ENCODE assay signal across 30 cellular contexts in genomic region chr7:53426145-53426750, GRCh38.
DNase-seq lines count a peak whose midpoint lies in the region; TF ChIP-seq lines count a peak whose summit lies in the region.
"Had no signal": no experiment of that assay in that cellular context is flagged by ENCODE, and none has a peak within 500 bp of the region (broad histone marks: within the 10 kb centered on the region; RNA-seq: fewer than 3 reads in every experiment).

No MANE protein-coding gene starts in this region.

- H3K9me3 ChIP-seq in OCI-LY3 (ENCODE audit: insufficient read depth, low read length), result no peaks in the 10 kb centered on the region
- H3K9me3 ChIP-seq: gastrocnemius medialis, neutrophil, psoas muscle had no signal

- no peaks in the 10 kb centered on the region for H3K27me3 ChIP-seq in OCI-LY3 (ENCODE audit: low read depth, low read length)
- H3K27me3 ChIP-seq: cardiac muscle cell, gastrocnemius medialis, neutrophil had no signal

- H3K27ac ChIP-seq in OCI-LY3 (ENCODE audit: low read length), result no peak overlapping the region
- H3K27ac ChIP-seq: cardiac muscle cell, gastrocnemius medialis, GM23248, neutrophil, psoas muscle, RWPE1 had no signal

- peak overlapping the region; percentile 27 for H3K4me2 ChIP-seq in OCI-LY3 (ENCODE audit: low read length)

- DNase-seq in activated naive CD4-positive, alpha-beta T cell treated with anti-CD3 and anti-CD28 coated beads for 36 hours, result no peak
- DNase-seq in activated naive CD4-positive, alpha-beta T cell treated with anti-CD3 and anti-CD28 coated beads, Interleukin-2, amount 50 U/mL, for 16 hours, result no peak
- DNase-seq in epithelial cell of proximal tubule (ENCODE audit: low read depth) (no peak), renal cortical epithelial cell (ENCODE audit: low read depth) (peak; percentile 20), T-helper 1 cell (no peak), inferior parietal cortex (ENCODE audit: extremely low spot score) (no peak), NCI-H2107 treated with DMSO at 0.1 percent for 48 hours (lab: John Stamatoyannopoulos, UW; ENCODE audit: unreplicated experiment) (no peak)
- DNase-seq: 8988T; activated CD4-positive, alpha-beta T cell treated with anti-CD3 and anti-CD28 coated beads for 48 hours; activated naive CD4-positive, alpha-beta T cell treated with Interleukin-2 at 50 U/mL for 16 hours; activated T-cell treated with anti-CD3 and anti-CD28 coated beads, Interleukin-2, amount 50 U/mL, for 4 hours; amniotic stem cell; CD8-positive, alpha-beta T cell; cortex of kidney; DMS153; gastrocnemius medialis; GDM1; GM23248; Karpas-422; mammary epithelial cell; NCI-H1092 treated with DMSO at 0.1 percent for 48 hours; NCI-H2029 treated with DMSO at 0.1 percent for 48 hours; NCI-H226; psoas muscle; T-helper 17 cell had no signal

- intact Hi-C loops in activated naive CD4-positive, alpha-beta T cell treated with anti-CD3 and anti-CD28 coated beads for 36 hours (cut with micrococcal nuclease), result no loop called here

- no peaks in the 10 kb centered on the region for H3K79me2 ChIP-seq in OCI-LY3 (ENCODE audit: low read length)

- CTCF ChIA-PET in activated naive CD4-positive, alpha-beta T cell treated with anti-CD3 and anti-CD28 coated beads for 36 hours (lab: Charles Lee), result no interaction called here

- no peaks in the 10 kb centered on the region for H4K20me1 ChIP-seq in OCI-LY3 (ENCODE audit: insufficient read depth, low read length)

- H3K36me3 Mint-ChIP-seq in activated naive CD4-positive, alpha-beta T cell treated with anti-CD3 and anti-CD28 coated beads for 36 hours (ENCODE audit: low read depth), result no peaks in the 10 kb centered on the region
- H3K36me3 Mint-ChIP-seq: CD8-positive, alpha-beta T cell; type B pancreatic cell had no signal

- no peak for TF ChIP-seq CTCF in OCI-LY3 (IDR thresholded peaks at IDR 0.05; ENCODE audit: low read depth, low read length)
- TF ChIP-seq CTCF in epithelial cell of proximal tubule (conservative IDR thresholded peaks at IDR 0.05; ENCODE audit: low read depth, low read length), result peak; percentile 40

- peak overlapping the region; percentile 29 for H3K27ac Mint-ChIP-seq in activated naive CD4-positive, alpha-beta T cell treated with anti-CD3 and anti-CD28 coated beads for 36 hours
- H3K27ac Mint-ChIP-seq: CD8-positive, alpha-beta T cell; T-helper 17 cell; type B pancreatic cell had no signal

- no peak overlapping the region for H3K9ac ChIP-seq in OCI-LY3 (ENCODE audit: low read length)
- H3K9ac ChIP-seq: GM23248 had no signal

- no peak overlapping the region for H3K4me3 Mint-ChIP-seq in activated naive CD4-positive, alpha-beta T cell treated with anti-CD3 and anti-CD28 coated beads for 36 hours
- H3K4me3 Mint-ChIP-seq: activated T-cell treated with anti-CD3 and anti-CD28 coated beads, Interleukin-2, amount 50 U/mL, for 4 hours; CD8-positive, alpha-beta T cell; T-helper 17 cell; type B pancreatic cell had no signal

- peaks cover 5% of the 10 kb centered on the region for H3K9me3 Mint-ChIP-seq in activated naive CD4-positive, alpha-beta T cell treated with anti-CD3 and anti-CD28 coated beads for 36 hours

- H2AFZ ChIP-seq in OCI-LY3 (ENCODE audit: low read depth, low read length), result no peak overlapping the region; the same call in 1 of the 2 replicates
- H2AFZ ChIP-seq: GM23248 had no signal

- H3K4me1 ChIP-seq in OCI-LY3 (ENCODE audit: low read length), result no peaks in the 10 kb centered on the region
- H3K4me1 ChIP-seq: gastrocnemius medialis, psoas muscle had no signal

- no peaks in the 10 kb centered on the region for H3K27me3 Mint-ChIP-seq in activated naive CD4-positive, alpha-beta T cell treated with anti-CD3 and anti-CD28 coated beads for 36 hours (ENCODE audit: low read depth)
- H3K27me3 Mint-ChIP-seq: T-helper 17 cell, type B pancreatic cell had no signal

- no peak overlapping the region for H3K4me3 ChIP-seq in OCI-LY3 (ENCODE audit: low read length)
- H3K4me3 ChIP-seq in epithelial cell of proximal tubule (ENCODE audit: low read depth, low read length), result peak overlapping the region; percentile 33
- H3K4me3 ChIP-seq: cardiac muscle cell, gastrocnemius medialis, GM23248, psoas muscle had no signal

- H3K4me1 Mint-ChIP-seq in activated naive CD4-positive, alpha-beta T cell treated with anti-CD3 and anti-CD28 coated beads for 36 hours (ENCODE audit: low read depth), result no peaks in the 10 kb centered on the region
- H3K4me1 Mint-ChIP-seq: T-helper 17 cell had no signal

- no peaks in the 10 kb centered on the region for H3K36me3 ChIP-seq in OCI-LY3 (replicated peaks; ENCODE audit: low read depth, low read length)
- H3K36me3 ChIP-seq: cardiac muscle cell, gastrocnemius medialis, neutrophil had no signal
